1 cellular context compared by ENCODE assay signal in the genomic region with DNA sequence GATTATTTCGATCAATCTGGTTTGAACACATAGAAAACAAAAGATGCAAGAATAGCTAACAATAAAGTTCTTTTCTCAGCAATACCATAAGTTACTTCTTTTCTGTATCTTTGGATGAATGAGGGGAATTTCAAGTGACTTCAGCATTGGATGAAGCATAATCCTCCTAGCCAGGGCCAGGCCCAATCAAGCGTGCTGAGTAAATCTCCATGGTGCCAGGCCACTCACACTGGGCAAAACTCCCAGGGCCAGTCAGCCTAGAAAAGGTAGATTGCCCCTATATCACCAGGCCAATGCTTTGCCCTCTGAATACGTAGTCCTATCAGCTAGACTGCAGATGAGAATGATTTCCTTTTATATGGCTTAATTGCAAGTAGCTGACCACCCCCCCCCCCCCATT.
TF ChIP-seq lines count a peak whose summit lies in the region.

No MANE protein-coding gene starts in this region.

TF ChIP-seq in endothelial cell of umbilical vein, 7 proteins besides CTCF, POLR2A, EP300 and RAD21:
- no peak for TF ChIP-seq POLR2AphosphoS5 (IDR thresholded peaks at IDR 0.05; ENCODE audit: insufficient read depth, low read depth, low read length)
- TF ChIP-seq EZH2 (IDR thresholded peaks at IDR 0.05; ENCODE audit: borderline replicate concordance, low read depth, low read length, severe bottlenecking) = no peak
- TF ChIP-seq JUN (IDR thresholded peaks at IDR 0.05; ENCODE audit: borderline replicate concordance, insufficient read depth, insufficient read length, low read depth) = no peak
- TF ChIP-seq, protein P1, sequence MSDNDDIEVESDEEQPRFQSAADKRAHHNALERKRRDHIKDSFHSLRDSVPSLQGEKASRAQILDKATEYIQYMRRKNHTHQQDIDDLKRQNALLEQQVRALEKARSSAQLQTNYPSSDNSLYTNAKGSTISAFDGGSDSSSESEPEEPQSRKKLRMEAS (IDR thresholded peaks at IDR 0.05; ENCODE audit: insufficient read depth, insufficient read length) = no peak
